In the genomic region with DNA sequence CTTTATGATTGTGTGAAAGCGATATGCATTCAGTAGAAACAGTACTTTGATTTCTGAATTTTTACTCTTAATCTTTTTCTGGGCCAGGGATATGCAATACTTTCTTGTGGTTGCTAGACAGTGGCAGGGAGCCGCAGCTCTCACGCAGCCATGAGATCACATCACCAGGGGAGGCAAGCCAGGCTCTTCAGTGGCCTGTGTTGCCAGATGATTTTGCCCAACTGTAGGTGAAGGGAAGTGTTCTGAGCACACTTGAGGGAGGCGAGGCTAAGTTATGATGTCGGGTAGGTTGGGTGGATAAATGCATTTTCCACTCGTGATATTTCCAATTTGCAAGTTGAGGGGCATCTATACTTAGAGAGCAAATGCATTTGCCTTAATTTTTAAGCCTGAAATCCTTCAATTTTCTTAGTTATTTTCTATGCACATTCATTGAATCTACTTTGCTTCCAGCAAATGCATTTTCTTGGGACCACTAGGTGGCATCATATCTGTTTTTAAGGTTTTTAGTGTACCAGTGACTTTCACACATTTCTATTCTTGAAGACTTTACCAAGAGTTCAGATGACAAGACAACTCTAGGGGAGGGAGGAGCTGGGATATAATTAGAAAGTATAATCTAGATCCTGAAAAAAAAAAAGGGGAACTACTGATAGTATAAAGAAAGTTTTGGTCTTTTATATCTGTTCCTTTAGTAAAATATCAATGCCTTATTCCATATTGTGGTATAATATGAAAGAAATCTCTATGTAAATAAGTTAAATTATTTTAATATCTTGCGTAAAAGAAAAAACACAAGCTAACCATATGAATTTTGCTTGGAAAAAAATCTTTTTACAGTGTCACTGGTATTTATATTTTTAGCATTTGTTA, we compare ENCODE assay signal across 9 cellular contexts.
DNase-seq lines count a peak whose midpoint lies in the region; ATAC-seq, FAIRE-seq and TF ChIP-seq lines count a peak whose summit lies in the region.
"Had no signal": no experiment of that assay in that cellular context is flagged by ENCODE, and none has a peak within 500 bp of the region (broad histone marks: within the 10 kb centered on the region; RNA-seq: fewer than 3 reads in every experiment).

No MANE protein-coding gene starts in this region.

- no peak overlapping the region for H3K27ac ChIP-seq in fibroblast of lung (ENCODE audit: insufficient read depth, low read length)
- H3K27ac ChIP-seq: epithelial cell of prostate had no signal

- no peaks in the 10 kb centered on the region for H3K79me2 ChIP-seq in fibroblast of lung (ENCODE audit: control insufficient read depth, insufficient read depth, low read length)

- no peaks in the 10 kb centered on the region for H3K27me3 ChIP-seq in fibroblast of lung (ENCODE audit: control insufficient read depth, insufficient read depth, low read length)

- no peak overlapping the region for H3K4me2 ChIP-seq in fibroblast of lung (ENCODE audit: extremely low read depth, insufficient read depth, low read length)

- no peaks in the 10 kb centered on the region for H4K20me1 ChIP-seq in fibroblast of lung (ENCODE audit: control insufficient read depth, extremely low read depth, insufficient read depth, low read length)

- H3K4me3 ChIP-seq in fibroblast of lung (replicated peaks in 1 of 4; ENCODE audit: control extremely low read depth in 1 of 4, insufficient read depth in 1 of 4, low read depth in 3 of 4, low read length in 4 of 4): no peak overlapping the region
- no peak overlapping the region for H3K4me3 ChIP-seq in retinal pigment epithelial cell (ENCODE audit: low read length)

- H3K4me1 ChIP-seq in fibroblast of lung (ENCODE audit: control insufficient read depth, extremely low read depth, insufficient read depth, low read length): no peaks in the 10 kb centered on the region

- no peak overlapping the region for H2AFZ ChIP-seq in fibroblast of lung (ENCODE audit: low read length)

- no peak overlapping the region for H3K9ac ChIP-seq in fibroblast of lung (ENCODE audit: insufficient read depth, low read length)

- DNase-seq in DMS153 treated with DMSO at 0.1 percent for 48 hours (lab: John Stamatoyannopoulos, UW; ENCODE audit: unreplicated experiment): peak; percentile 14
- DNase-seq in RCC 7860 (ENCODE audit: low spot score): peak; percentile 10
- DNase-seq in fibroblast of lung (ENCODE audit: low read depth in 2 of 2): peak; percentile 19 to 59
- peak; percentile 13 for DNase-seq in retinal pigment epithelial cell (ENCODE audit: low read depth)
- DNase-seq in HTR-8/SVneo (ENCODE audit: insufficient read length, low spot score): no peak
- no peak for DNase-seq in D341Med (ENCODE audit: low spot score)

- ATAC-seq in HG03565 (IDR thresholded peaks at IDR 0.05; ENCODE audit: unreplicated experiment): peak; percentile 62
- no peak for ATAC-seq in HG02798 (IDR thresholded peaks at IDR 0.05; ENCODE audit: poor library complexity, unreplicated experiment)

- FAIRE-seq in RCC 7860 (lab: Jason Lieb, UNC) (peak; percentile 29), HTR-8/SVneo (lab: Jason Lieb, UNC) (no peak)

- H3K9me3 ChIP-seq in fibroblast of lung (ENCODE audit: control insufficient read depth, insufficient read depth, low read depth, low read length): no peaks in the 10 kb centered on the region

- TF ChIP-seq CTCF in fibroblast of lung (conservative IDR thresholded peaks at IDR 0.05 in 1 of 2, IDR thresholded peaks at IDR 0.05 in 1 of 2; ENCODE audit: low read depth in 1 of 2, low read length in 2 of 2): peak; percentile 43 to 64
- peak; percentile 72 for TF ChIP-seq CTCF in retinal pigment epithelial cell (conservative IDR thresholded peaks at IDR 0.05; ENCODE audit: low read depth, low read length)

- H3K36me3 ChIP-seq in fibroblast of lung (ENCODE audit: control insufficient read depth, insufficient read depth, low read length): no peaks in the 10 kb centered on the region

Comparison
In these comparisons a context has a peak if more than half of its experiments do, and no peak if none do; other contexts are left out.
1. DNase-seq: peak in DMS153 treated with DMSO at 0.1 percent for 48 hours (single experiment), RCC 7860 (single experiment), fibroblast of lung (2 of 2) and retinal pigment epithelial cell (single experiment); none in HTR-8/SVneo (single experiment) and D341Med (single experiment).